12 cellular contexts compared by ENCODE assay signal in the genomic region with DNA sequence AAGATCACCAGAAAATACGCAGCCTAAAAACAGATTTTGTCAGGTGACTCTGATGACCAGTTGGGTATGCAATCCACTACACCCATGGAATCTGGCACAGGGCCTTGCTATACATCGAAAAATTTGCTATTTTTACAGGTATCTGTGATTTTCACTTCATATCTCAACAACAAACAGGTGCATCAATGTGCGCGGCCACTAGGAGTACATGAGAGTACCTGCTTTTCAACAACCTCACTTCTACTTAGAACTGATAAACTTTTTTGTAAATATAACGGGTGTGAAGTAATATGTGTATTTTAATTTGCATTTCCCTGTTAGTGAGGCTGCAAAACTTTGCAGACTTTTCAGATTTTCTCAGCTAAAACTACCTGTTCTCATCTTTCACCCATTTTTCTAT.
DNase-seq lines count a peak whose midpoint lies in the region; ATAC-seq and TF ChIP-seq lines count a peak whose summit lies in the region.
"Had no signal": no experiment of that assay in that cellular context is flagged by ENCODE, and none has a peak within 500 bp of the region (broad histone marks: within the 10 kb centered on the region; RNA-seq: fewer than 3 reads in every experiment).

No MANE protein-coding gene starts in this region.

- H4K20me1 ChIP-seq in H9 (ENCODE audit: control insufficient read depth, insufficient read depth, insufficient read length), result no peaks in the 10 kb centered on the region

- no peak overlapping the region for H4K5ac ChIP-seq in H9 (ENCODE audit: insufficient read length, low read depth, low read length)

- H2BK15ac ChIP-seq in H9 (ENCODE audit: low read depth, low read length), result no peak overlapping the region

- H3K27ac Mint-ChIP-seq in H9, result no peak overlapping the region; a peak in 1 of 7 replicates
- H3K27ac Mint-ChIP-seq in central memory CD8-positive, alpha-beta T cell (ENCODE audit: low read depth), result peak overlapping the region; percentile 71
- no peak overlapping the region for H3K27ac Mint-ChIP-seq in progenitor cell of endocrine pancreas
- no peak overlapping the region for H3K27ac Mint-ChIP-seq in activated CD8-positive, alpha-beta memory T cell treated with anti-CD3 and anti-CD28 coated beads, Interleukin-2, amount 10 ng/mL, durations not matched to agents 7 days and 5 days

- H3K4me2 ChIP-seq in H9 (ENCODE audit: insufficient read depth, insufficient read length, low read length), result no peak overlapping the region

- no peak overlapping the region for H3K14ac ChIP-seq in H9 (ENCODE audit: insufficient read depth, low read length)

- no peak overlapping the region for H3K9ac ChIP-seq in H9 (ENCODE audit: extremely low read depth, insufficient read length, low read length)

- H3K27ac ChIP-seq in H9 (ENCODE audit: insufficient read length, low read depth, low read length), result no peak overlapping the region
- H3K27ac ChIP-seq: 22Rv1 had no signal

- H3K4me1 ChIP-seq in H9 (ENCODE audit: insufficient read depth, low read length), result peaks cover 23% of the 10 kb centered on the region

- peaks cover 3% of the 10 kb centered on the region; the same call in 1 of the 2 replicates for H3K79me2 ChIP-seq in H9 (ENCODE audit: insufficient read depth, low read length)

- H3K4me1 Mint-ChIP-seq in H9 (peaks cover 34 to 42% of the 10 kb centered on the region in 2 experiments), progenitor cell of endocrine pancreas (ENCODE audit: low read depth) (peaks cover 27% of the 10 kb centered on the region)
- H3K4me1 Mint-ChIP-seq in central memory CD8-positive, alpha-beta T cell, result peaks cover 49% of the 10 kb centered on the region
- peaks cover 47% of the 10 kb centered on the region for H3K4me1 Mint-ChIP-seq in activated CD8-positive, alpha-beta memory T cell treated with anti-CD3 and anti-CD28 coated beads, Interleukin-2, amount 10 ng/mL, durations not matched to agents 7 days and 5 days

- H2BK20ac ChIP-seq in H9 (ENCODE audit: low read depth, low read length, poor library complexity, severe bottlenecking), result no peak overlapping the region

- no peak overlapping the region for H4K8ac ChIP-seq in H9 (replicated peaks; ENCODE audit: insufficient read length, low read depth, low read length)

- H3K27me3 ChIP-seq in H9 (ENCODE audit: insufficient read depth, low read length), result no peaks in the 10 kb centered on the region

- H3K23ac ChIP-seq in H9 (ENCODE audit: insufficient read length, low read depth, low read length), result no peak overlapping the region

- H3K18ac ChIP-seq in H9 (ENCODE audit: insufficient read length, low read depth, low read length), result no peak overlapping the region

- H3K9me3 Mint-ChIP-seq in H9, result no peaks in the 10 kb centered on the region
- H3K9me3 Mint-ChIP-seq in central memory CD8-positive, alpha-beta T cell, result no peaks in the 10 kb centered on the region
- peaks cover 3% of the 10 kb centered on the region for H3K9me3 Mint-ChIP-seq in progenitor cell of endocrine pancreas (ENCODE audit: low read depth)
- no peaks in the 10 kb centered on the region for H3K9me3 Mint-ChIP-seq in activated CD8-positive, alpha-beta memory T cell treated with anti-CD3 and anti-CD28 coated beads, Interleukin-2, amount 10 ng/mL, durations not matched to agents 7 days and 5 days (ENCODE audit: low read depth)

- H2BK5ac ChIP-seq in H9 (ENCODE audit: insufficient read length, low read length), result no peak overlapping the region

- no peak overlapping the region for H3K4me3 Mint-ChIP-seq in H9
- H3K4me3 Mint-ChIP-seq in central memory CD8-positive, alpha-beta T cell, result no peak overlapping the region
- no peak overlapping the region for H3K4me3 Mint-ChIP-seq in progenitor cell of endocrine pancreas (ENCODE audit: low read depth)
- H3K4me3 Mint-ChIP-seq in activated CD8-positive, alpha-beta memory T cell treated with anti-CD3 and anti-CD28 coated beads, Interleukin-2, amount 10 ng/mL, durations not matched to agents 7 days and 5 days, result no peak overlapping the region

- no CpG with 5 or more reads among the region's 5 CpGs for WGBS in H9 (ENCODE audit: extremely low coverage, insufficient read length, low lambda C conversion rate)

- H2AK5ac ChIP-seq in H9 (ENCODE audit: insufficient read length, low read length), result no peak overlapping the region

- no peak overlapping the region for H3T11ph ChIP-seq in H9 (ENCODE audit: low read length)

- no peaks in the 10 kb centered on the region for H3K79me1 ChIP-seq in H9 (ENCODE audit: insufficient read depth, low read depth, low read length, poor library complexity, severe bottlenecking)

- H3K4ac ChIP-seq in H9 (ENCODE audit: low read depth, low read length), result no peak overlapping the region

- no peak overlapping the region for H2BK120ac ChIP-seq in H9 (ENCODE audit: low read depth, low read length, poor library complexity, severe bottlenecking)

- H3K56ac ChIP-seq in H9 (ENCODE audit: insufficient read length, low read depth, low read length), result no peak overlapping the region

- H3K9me3 ChIP-seq in H9 (ENCODE audit: control insufficient read depth, low read depth, low read length), result no peaks in the 10 kb centered on the region

- no peak overlapping the region for H2BK12ac ChIP-seq in H9 (ENCODE audit: insufficient read length, low read depth, low read length)

- TF ChIP-seq CTCF in H9 (conservative IDR thresholded peaks at IDR 0.05) (peak; percentile 56), progenitor cell of endocrine pancreas (IDR thresholded peaks at IDR 0.05; ENCODE audit: unreplicated experiment) (peak; percentile 32)

- H3K23me2 ChIP-seq in H9 (ENCODE audit: insufficient read length, low read depth, low read length, poor library complexity, severe bottlenecking), result no peaks in the 10 kb centered on the region

- H3K36me3 Mint-ChIP-seq in H9 (ENCODE audit: insufficient read depth in 1 of 3, low read depth in 3 of 3) (peaks cover 6 to 14% (median 10%) of the 10 kb centered on the region in 3 experiments; a peak in 4 of 7 replicates), progenitor cell of endocrine pancreas (ENCODE audit: insufficient read depth) (peaks cover 17% of the 10 kb centered on the region)
- peaks cover 12% of the 10 kb centered on the region for H3K36me3 Mint-ChIP-seq in central memory CD8-positive, alpha-beta T cell (ENCODE audit: insufficient read depth)
- peaks cover 20% of the 10 kb centered on the region for H3K36me3 Mint-ChIP-seq in activated CD8-positive, alpha-beta memory T cell treated with anti-CD3 and anti-CD28 coated beads, Interleukin-2, amount 10 ng/mL, durations not matched to agents 7 days and 5 days

- no peaks in the 10 kb centered on the region for H3K27me3 Mint-ChIP-seq in H9 (ENCODE audit: low read depth)
- H3K27me3 Mint-ChIP-seq in central memory CD8-positive, alpha-beta T cell, result no peaks in the 10 kb centered on the region
- H3K27me3 Mint-ChIP-seq in progenitor cell of endocrine pancreas, result no peaks in the 10 kb centered on the region
- no peaks in the 10 kb centered on the region for H3K27me3 Mint-ChIP-seq in activated CD8-positive, alpha-beta memory T cell treated with anti-CD3 and anti-CD28 coated beads, Interleukin-2, amount 10 ng/mL, durations not matched to agents 7 days and 5 days

- DNase-seq in DMS53 (lab: John Stamatoyannopoulos, UW) (peak; percentile 23), DMS53 treated with DMSO at 0.1 percent for 48 hours (lab: John Stamatoyannopoulos, UW; ENCODE audit: unreplicated experiment) (no peak), H9 (no peak), progenitor cell of endocrine pancreas (ENCODE audit: low spot score, unreplicated experiment) (no peak), mesenteric fat pad (ENCODE audit: low spot score) (no peak)
- no peak for DNase-seq in central memory CD8-positive, alpha-beta T cell (ENCODE audit: low spot score in 2 of 2)
- DNase-seq in activated CD8-positive, alpha-beta memory T cell treated with anti-CD3 and anti-CD28 coated beads, Interleukin-2, amount 10 ng/mL, durations not matched to agents 7 days and 5 days, result no peak
- DNase-seq: activated CD4-positive, CD25-positive, alpha-beta regulatory T cell treated with anti-CD3 and anti-CD28 coated beads, Interleukin-2, amount 50 U/mL, for 72 hours; GOT3; SHP77 treated with DMSO at 0.1 percent for 48 hours had no signal

- CTCF ChIA-PET in activated CD8-positive, alpha-beta memory T cell treated with anti-CD3 and anti-CD28 coated beads, Interleukin-2, amount 10 ng/mL, durations not matched to agents 7 days and 5 days (lab: Charles Lee), result no interaction called here

- H2AFZ ChIP-seq in H9 (ENCODE audit: low read length), result no peak overlapping the region

- ATAC-seq in central memory CD8-positive, alpha-beta T cell (replicated peaks; ENCODE audit: extremely low read depth, poor library complexity, severe bottlenecking), result no peak
- ATAC-seq in GM21381 (IDR thresholded peaks at IDR 0.05; ENCODE audit: unreplicated experiment), result no peak
- ATAC-seq in activated CD8-positive, alpha-beta memory T cell treated with anti-CD3 and anti-CD28 coated beads, Interleukin-2, amount 10 ng/mL, durations not matched to agents 7 days and 5 days, result no peak

- H4K91ac ChIP-seq in H9 (ENCODE audit: insufficient read length, low read depth, low read length), result no peak overlapping the region
